16 cellular contexts compared by ENCODE assay signal in the genomic region with DNA sequence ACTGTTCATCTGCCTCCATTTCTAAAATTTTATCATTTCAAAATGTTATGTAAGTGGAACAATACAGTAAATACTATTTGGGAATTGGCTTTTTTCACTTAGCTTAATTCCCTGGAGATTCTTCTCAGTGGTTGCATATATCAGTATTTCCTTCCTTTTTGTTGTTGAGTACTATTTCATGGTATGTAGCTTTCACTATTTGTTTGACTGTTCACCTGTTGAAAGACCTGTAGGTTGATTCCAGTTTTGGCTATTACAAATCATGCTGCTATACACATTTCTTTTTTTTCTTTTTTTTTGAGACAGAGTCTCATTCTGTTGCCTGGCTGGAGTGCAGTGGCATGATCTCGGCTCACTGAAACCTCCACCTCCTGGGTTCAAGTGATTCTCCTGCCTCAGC. TPM values are rescaled to one million over a fixed set of nuclear protein-coding genes. Genes with fewer than 3 reads are reported as not detected.
DNase-seq lines count a peak whose midpoint lies in the region; ATAC-seq and TF ChIP-seq lines count a peak whose summit lies in the region.
"Had no signal": no experiment of that assay in that cellular context is flagged by ENCODE, and none has a peak within 500 bp of the region (broad histone marks: within the 10 kb centered on the region; RNA-seq: fewer than 3 reads in every experiment).

No MANE protein-coding gene starts in this region.

- H2AFZ ChIP-seq in OCI-LY7 (ENCODE audit: low read length): no peak overlapping the region
- H2AFZ ChIP-seq: GM23338 had no signal

- POLR2A ChIA-PET in OCI-LY7 (lab: Charles Lee): no interaction called here

- no peaks in the 10 kb centered on the region for H3K27me3 Mint-ChIP-seq in type B pancreatic cell

- DNase-seq in NCI-H128 (lab: John Stamatoyannopoulos, UW; ENCODE audit: unreplicated experiment): no peak
- no peak for DNase-seq in inferior parietal cortex (ENCODE audit: extremely low spot score)
- DNase-seq in type B pancreatic cell (ENCODE audit: extremely low spot score, unreplicated experiment): no peak
- no peak for DNase-seq in OCI-LY7 (ENCODE audit: low spot score)
- DNase-seq: activated B cell treated with CpG ODN at 0.5 μM for 24 hours, activated gamma-delta T cell, MG63, NCI-H187 treated with DMSO at 0.1 percent for 48 hours, SIG-M5, T-helper 2 cell had no signal

- no peaks in the 10 kb centered on the region for H3K79me2 ChIP-seq in OCI-LY7 (ENCODE audit: insufficient read depth, low read depth, low read length)

- BruUV-seq in OCI-LY7 (replicated peaks; lab: Mats Ljungman, UMichigan): no TSS peak

- intact Hi-C loops in OCI-LY7 (cut with micrococcal nuclease; ENCODE audit: unreplicated experiment): no loop called here

- no peaks in the 10 kb centered on the region for H3K36me3 Mint-ChIP-seq in type B pancreatic cell

- CTCF ChIA-PET in OCI-LY7 (lab: Charles Lee; ENCODE audit: unreplicated experiment): no interaction called here

- H3K9me3 ChIP-seq in OCI-LY7 (ENCODE audit: low read length): no peaks in the 10 kb centered on the region
- H3K9me3 ChIP-seq: MG63 had no signal

- ATAC-seq in GM18502 (IDR thresholded peaks at IDR 0.05; ENCODE audit: poor library complexity, unreplicated experiment) (peak; percentile 88), GM21381 (IDR thresholded peaks at IDR 0.05; ENCODE audit: unreplicated experiment) (peak; percentile 65), HG02885 (IDR thresholded peaks at IDR 0.05; ENCODE audit: poor library complexity, unreplicated experiment) (peak; percentile 84), HG03558 (IDR thresholded peaks at IDR 0.05; ENCODE audit: extremely low read depth, unreplicated experiment) (peak; percentile 59)
- ATAC-seq: GM23338, HepG2 had no signal

- no peak overlapping the region for H3K4me2 ChIP-seq in OCI-LY7 (ENCODE audit: low read length)
- H3K4me2 ChIP-seq: GM23338 had no signal

- no peak overlapping the region for H3K27ac Mint-ChIP-seq in type B pancreatic cell
- H3K27ac Mint-ChIP-seq: activated B cell treated with CpG ODN at 0.5 μM for 24 hours, GM23338 had no signal

- no peaks in the 10 kb centered on the region for H3K4me1 ChIP-seq in OCI-LY7 (ENCODE audit: insufficient read depth, low read length, poor library complexity, severe bottlenecking)

- peaks cover 6% of the 10 kb centered on the region for H3K4me1 Mint-ChIP-seq in type B pancreatic cell (ENCODE audit: unreplicated experiment)
- H3K4me1 Mint-ChIP-seq: activated B cell treated with CpG ODN at 0.5 μM for 24 hours had no signal

- H4K20me1 ChIP-seq in OCI-LY7 (ENCODE audit: insufficient read depth, low read length): no peaks in the 10 kb centered on the region

- H3K4me3 ChIP-seq in OCI-LY7 (ENCODE audit: low read depth, low read length, poor library complexity, severe bottlenecking): no peak overlapping the region
- H3K4me3 ChIP-seq: GM23338, MG63 had no signal

- H3K4me3 Mint-ChIP-seq in type B pancreatic cell: no peak overlapping the region
- H3K4me3 Mint-ChIP-seq: activated B cell treated with CpG ODN at 0.5 μM for 24 hours, GM23338 had no signal

- no peak overlapping the region for H3K27ac ChIP-seq in OCI-LY7 (ENCODE audit: low read depth, low read length, poor library complexity, severe bottlenecking)

- TF ChIP-seq CTCF in type B pancreatic cell (conservative IDR thresholded peaks at IDR 0.05) (no peak), OCI-LY7 (conservative IDR thresholded peaks at IDR 0.05; ENCODE audit: low read length) (no peak)

- H3K9me3 Mint-ChIP-seq in type B pancreatic cell: peaks cover 4% of the 10 kb centered on the region
- H3K9me3 Mint-ChIP-seq: activated B cell treated with CpG ODN at 0.5 μM for 24 hours, GM23338 had no signal

- H3K9me2 ChIP-seq in OCI-LY7 (ENCODE audit: insufficient read depth, low read length): no peaks in the 10 kb centered on the region

- no peaks in the 10 kb centered on the region for H3K36me3 ChIP-seq in OCI-LY7 (ENCODE audit: insufficient read depth, low read length)
- H3K36me3 ChIP-seq: MG63 had no signal

RNA-seq across cellular contexts. Expression of gene PWWP2A, which starts 33.0 kb away (rescaled TPM):
- 28.8 and 29.2 TPM in 2 replicates for total RNA-seq in type B pancreatic cell (ENCODE audit: low replicate concordance)
- total RNA-seq in OCI-LY7 (2014; rRNA removed; shearing (Covaris generic)): 28.4 and 28.5 TPM in 2 replicates
- total RNA-seq in OCI-LY7 (2022): 27.3 and 28.3 TPM in 2 replicates
